10 cellular contexts compared by ENCODE assay signal in the genomic region with DNA sequence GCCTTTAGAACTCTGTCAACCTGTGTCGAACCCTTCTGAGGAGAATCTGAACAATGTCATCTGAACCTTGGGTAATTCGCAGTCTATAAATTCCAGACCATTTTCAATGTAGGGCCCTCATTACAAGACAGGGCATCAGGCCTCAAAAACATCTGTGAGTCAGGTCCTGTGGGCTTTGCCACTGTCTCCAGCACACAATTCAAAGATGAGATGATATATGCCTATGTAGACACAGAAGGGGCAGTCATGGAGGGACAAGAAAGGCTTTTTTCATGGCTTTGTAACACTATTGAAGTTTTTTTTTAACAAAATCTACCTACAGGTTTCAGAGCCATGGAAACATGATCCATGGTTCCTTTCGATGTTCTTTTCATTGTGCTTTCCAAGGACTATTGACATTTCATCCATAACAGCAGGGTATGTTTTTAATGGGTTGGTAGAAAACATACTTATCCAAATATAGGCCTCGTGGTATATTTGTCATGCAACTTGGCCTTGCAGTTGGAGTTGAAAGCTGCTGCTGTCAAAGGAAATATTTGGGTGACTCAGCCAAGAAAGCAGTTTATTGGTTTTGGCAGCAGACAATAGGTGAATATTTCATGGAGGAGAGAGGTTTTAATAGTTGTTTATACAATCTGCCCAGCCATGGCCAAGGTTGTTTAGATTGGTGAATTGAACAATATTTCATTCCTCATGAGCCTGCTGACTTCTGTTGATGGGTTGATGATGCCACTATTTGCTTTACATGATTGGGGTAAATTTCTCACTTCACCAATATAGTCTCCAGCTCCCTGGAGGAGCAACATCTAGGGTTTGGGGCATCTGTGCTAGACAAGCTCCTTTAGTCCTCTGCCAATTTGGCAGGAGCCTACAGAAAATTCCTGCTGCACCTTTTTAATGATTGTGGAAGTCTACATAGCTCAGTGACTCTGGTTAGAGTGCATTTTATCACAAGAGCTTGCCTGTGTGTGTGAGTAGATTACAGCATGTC.
DNase-seq lines count a peak whose midpoint lies in the region; ATAC-seq and TF ChIP-seq lines count a peak whose summit lies in the region.
"Had no signal": no experiment of that assay in that cellular context is flagged by ENCODE, and none has a peak within 500 bp of the region (broad histone marks: within the 10 kb centered on the region; RNA-seq: fewer than 3 reads in every experiment).

No MANE protein-coding gene starts in this region.

- TF ChIP-seq CTCF in coronary artery (IDR thresholded peaks at IDR 0.05), result no peak
- no peak for TF ChIP-seq CTCF in osteoblast (IDR thresholded peaks at IDR 0.05; ENCODE audit: extremely low read depth, low read depth, low read length)

- H3K27ac ChIP-seq in coronary artery (peak overlapping the region; percentile 15 to 23), osteoblast (ENCODE audit: low read depth, low read length) (peak overlapping the region; percentile 91)
- H3K27ac ChIP-seq: neural progenitor cell had no signal

- ATAC-seq in GM21529 (IDR thresholded peaks at IDR 0.05; ENCODE audit: unreplicated experiment), result no peak

- DNase-seq in DMS153 (lab: John Stamatoyannopoulos, UW), result peak; percentile 98
- peak; percentile 82 for DNase-seq in NCI-H2029 treated with DMSO at 0.1 percent for 48 hours (lab: John Stamatoyannopoulos, UW)
- DNase-seq in coronary artery (ENCODE audit: low spot score), result no peak
- peak; percentile 80 for DNase-seq in osteoblast (ENCODE audit: insufficient read length, low spot score, missing footprints)
- no peak for DNase-seq in NCI-H345 (lab: John Stamatoyannopoulos, UW)
- no peak for DNase-seq in SIG-M5 (lab: John Stamatoyannopoulos, UW)
- DNase-seq in stimulated activated naive CD4-positive, alpha-beta T cell (lab: John Stamatoyannopoulos, UW), result no peak
- DNase-seq: head of caudate nucleus had no signal

- H3K4me3 ChIP-seq in coronary artery (no peak overlapping the region), osteoblast (ENCODE audit: insufficient read depth, low read length) (no peak overlapping the region)
- H3K4me3 ChIP-seq: neural progenitor cell had no signal

- H3K36me3 ChIP-seq in osteoblast (ENCODE audit: insufficient read depth, low read length), result no peaks in the 10 kb centered on the region
- H3K36me3 ChIP-seq: neural progenitor cell had no signal

- H3K27me3 ChIP-seq in osteoblast (ENCODE audit: insufficient read depth, low read length), result no peaks in the 10 kb centered on the region
- H3K27me3 ChIP-seq: neural progenitor cell had no signal

- H3K4me1 ChIP-seq in osteoblast (ENCODE audit: insufficient read depth, low read length), result peaks cover 34% of the 10 kb centered on the region
- H3K4me1 ChIP-seq: neural progenitor cell had no signal

- no peak overlapping the region for H2AFZ ChIP-seq in osteoblast (ENCODE audit: low read length)
- H2AFZ ChIP-seq: neural progenitor cell had no signal

- no peaks in the 10 kb centered on the region for H3K9me3 ChIP-seq in osteoblast (ENCODE audit: low read depth, low read length)

- no peaks in the 10 kb centered on the region for H4K20me1 ChIP-seq in osteoblast (ENCODE audit: insufficient read depth, low read length)

- H3K4me2 ChIP-seq in osteoblast (ENCODE audit: insufficient read depth, low read length), result peak overlapping the region; percentile 23
- H3K4me2 ChIP-seq: neural progenitor cell had no signal

- H3K79me2 ChIP-seq in osteoblast (ENCODE audit: insufficient read depth, low read length), result no peaks in the 10 kb centered on the region

Comparison
In these comparisons a context has a peak if more than half of its experiments do, and no peak if none do; other contexts are left out.
1. DNase-seq: peak in DMS153 (single experiment), NCI-H2029 treated with DMSO at 0.1 percent for 48 hours (single experiment) and osteoblast (single experiment); none in coronary artery (single experiment), NCI-H345 (single experiment), SIG-M5 (single experiment) and stimulated activated naive CD4-positive, alpha-beta T cell (0 of 6).